14 cellular contexts compared by ENCODE assay signal in genomic region chr14:71733210-71733883, GRCh38.
DNase-seq lines count a peak whose midpoint lies in the region; ATAC-seq and TF ChIP-seq lines count a peak whose summit lies in the region.
"Had no signal": no experiment of that assay in that cellular context is flagged by ENCODE, and none has a peak within 500 bp of the region (broad histone marks: within the 10 kb centered on the region; RNA-seq: fewer than 3 reads in every experiment).

No MANE protein-coding gene starts in this region.

- H3K4me1 ChIP-seq in PC-3 (ENCODE audit: insufficient read depth, low read length) (no peaks in the 10 kb centered on the region), osteoblast (ENCODE audit: insufficient read depth, low read length) (peaks cover 24% of the 10 kb centered on the region), MM.1S (ENCODE audit: low read length) (no peaks in the 10 kb centered on the region)

- no peak overlapping the region for H2AFZ ChIP-seq in PC-3 (ENCODE audit: low read length)
- no peak overlapping the region for H2AFZ ChIP-seq in osteoblast (ENCODE audit: low read length)
- no peak overlapping the region for H2AFZ ChIP-seq in MM.1S (ENCODE audit: low read length)

- no peak for TF ChIP-seq CTCF in BJ (IDR thresholded peaks at IDR 0.05; ENCODE audit: insufficient read depth, low read depth, low read length)
- no peak for TF ChIP-seq CTCF in PC-3 (conservative IDR thresholded peaks at IDR 0.05; ENCODE audit: low read depth, low read length)
- no peak for TF ChIP-seq CTCF in osteoblast (IDR thresholded peaks at IDR 0.05; ENCODE audit: extremely low read depth, low read depth, low read length)
- no peak for TF ChIP-seq CTCF in MM.1S (IDR thresholded peaks at IDR 0.05; ENCODE audit: low read length)

- H3K27me3 ChIP-seq in BJ (ENCODE audit: control insufficient read depth, insufficient read depth, low read length) (no peaks in the 10 kb centered on the region), PC-3 (ENCODE audit: low read length) (no peaks in the 10 kb centered on the region), osteoblast (ENCODE audit: insufficient read depth, low read length) (no peaks in the 10 kb centered on the region), MM.1S (replicated peaks; ENCODE audit: insufficient read depth, low read length) (no peaks in the 10 kb centered on the region)

- H4K20me1 ChIP-seq in PC-3 (ENCODE audit: low read length): no peaks in the 10 kb centered on the region
- no peaks in the 10 kb centered on the region for H4K20me1 ChIP-seq in osteoblast (ENCODE audit: insufficient read depth, low read length)
- no peaks in the 10 kb centered on the region for H4K20me1 ChIP-seq in MM.1S (ENCODE audit: insufficient read depth, low read length)

- CTCF ChIA-PET in BJ (lab: Yijun Ruan, JAX): interaction anchor here (1.0 to 1.5 kb wide), 5 partner anchors 8 to 83 kb away, joined by 3 to 9 read pairs (median 6); no protein-coding TSS in a partner anchor
- CTCF ChIA-PET in PC-3 (lab: Charles Lee): interaction anchor here (0.6 kb wide), 1 partner anchor 184 kb away, joined by 3 read pairs; no protein-coding TSS in a partner anchor

- H3K79me2 ChIP-seq in PC-3 (ENCODE audit: low read length) (no peaks in the 10 kb centered on the region), osteoblast (ENCODE audit: insufficient read depth, low read length) (peaks cover 5% of the 10 kb centered on the region), MM.1S (ENCODE audit: low read length) (no peaks in the 10 kb centered on the region)

- H3F3A ChIP-seq in PC-3 (ENCODE audit: low read length, unreplicated experiment) (no peaks in the 10 kb centered on the region), MM.1S (ENCODE audit: insufficient read depth, low read length) (no peaks in the 10 kb centered on the region)

- BruUV-seq in PC-3 (replicated peaks; lab: Mats Ljungman, UMichigan): no TSS peak

- H3K9me2 ChIP-seq in PC-3 (replicated peaks; ENCODE audit: low read length) (no peaks in the 10 kb centered on the region), MM.1S (replicated peaks; ENCODE audit: insufficient read depth, low read length) (no peaks in the 10 kb centered on the region)

- H3K9ac ChIP-seq in PC-3 (ENCODE audit: low read length) (no peak overlapping the region), MM.1S (ENCODE audit: low read length) (no peak overlapping the region)

- H3K4me2 ChIP-seq in PC-3 (ENCODE audit: low read length) (no peak overlapping the region), osteoblast (ENCODE audit: insufficient read depth, low read length) (no peak overlapping the region), MM.1S (ENCODE audit: low read depth, low read length) (no peak overlapping the region)

- H3K9me3 ChIP-seq in PC-3 (ENCODE audit: low read length): no peaks in the 10 kb centered on the region
- no peaks in the 10 kb centered on the region for H3K9me3 ChIP-seq in osteoblast (ENCODE audit: low read depth, low read length)
- no peaks in the 10 kb centered on the region for H3K9me3 ChIP-seq in MM.1S (replicated peaks; ENCODE audit: insufficient read depth, low read length)

- peak; percentile 17 for DNase-seq in BJ (ENCODE audit: low read depth)
- DNase-seq in PC-3: no peak
- DNase-seq in dedifferentiated amniotic fluid mesenchymal stem cell (ENCODE audit: extremely low spot score): peak; percentile 47
- DNase-seq in osteoblast (ENCODE audit: insufficient read length, low spot score, missing footprints): peak; percentile 93
- DNase-seq in MM.1S: no peak
- DNase-seq in NCI-H524 (lab: John Stamatoyannopoulos, UW): no peak
- DNase-seq: foreskin melanocyte; GOT3; stimulated activated CD4-positive, alpha-beta T cell treated with anti-CD3 and anti-CD28 coated beads, Interleukin-1b, Interleukin-23, amount 100 ng/mL, for 48 hours; stimulated activated CD8-positive, alpha-beta memory T cell treated with anti-CD3 and anti-CD28 coated beads, Interleukin-4, amount 100 ng/mL, for 48 hours; T-helper 17 cell had no signal

- ATAC-seq in PC-3 (peak; percentile 59), GM21381 (IDR thresholded peaks at IDR 0.05; ENCODE audit: unreplicated experiment) (no peak), GM19467 (IDR thresholded peaks at IDR 0.05; ENCODE audit: unreplicated experiment) (no peak)
- ATAC-seq: T-helper 17 cell had no signal

- H3K27ac ChIP-seq in PC-3 (ENCODE audit: low read length) (no peak overlapping the region), osteoblast (ENCODE audit: low read depth, low read length) (peak overlapping the region; percentile 26), MM.1S (ENCODE audit: low read length) (no peak overlapping the region)

- intact Hi-C loops in PC-3 (cut with micrococcal nuclease): no loop called here

- H3K36me3 ChIP-seq in BJ (ENCODE audit: control insufficient read depth, insufficient read depth, low read length) (peaks cover 25% of the 10 kb centered on the region), PC-3 (ENCODE audit: low read depth, low read length) (peaks cover 51% of the 10 kb centered on the region), osteoblast (ENCODE audit: insufficient read depth, low read length) (peaks cover 91% of the 10 kb centered on the region), MM.1S (replicated peaks; ENCODE audit: insufficient read depth, low read length) (no peaks in the 10 kb centered on the region)

- H3K4me3 ChIP-seq in BJ (ENCODE audit: low read depth, low read length) (no peak overlapping the region), PC-3 (ENCODE audit: low read length) (no peak overlapping the region), osteoblast (ENCODE audit: insufficient read depth, low read length) (no peak overlapping the region), MM.1S (ENCODE audit: low read length) (no peak overlapping the region)
- H3K4me3 ChIP-seq: lung had no signal

- POLR2A ChIA-PET in BJ (lab: Charles Lee) (no interaction called here), PC-3 (lab: Charles Lee; ENCODE audit: unreplicated experiment) (interaction anchor here (0.7 kb wide), 1 partner anchor 71 kb away, joined by 3 read pairs; no protein-coding TSS in a partner anchor)

Comparison
In these comparisons a context has a peak if more than half of its experiments do, and no peak if none do; other contexts are left out.
1. DNase-seq: peak in BJ (single experiment), dedifferentiated amniotic fluid mesenchymal stem cell (single experiment) and osteoblast (single experiment); none in PC-3 (single experiment), MM.1S (single experiment) and NCI-H524 (0 of 2).